In the genomic region with DNA sequence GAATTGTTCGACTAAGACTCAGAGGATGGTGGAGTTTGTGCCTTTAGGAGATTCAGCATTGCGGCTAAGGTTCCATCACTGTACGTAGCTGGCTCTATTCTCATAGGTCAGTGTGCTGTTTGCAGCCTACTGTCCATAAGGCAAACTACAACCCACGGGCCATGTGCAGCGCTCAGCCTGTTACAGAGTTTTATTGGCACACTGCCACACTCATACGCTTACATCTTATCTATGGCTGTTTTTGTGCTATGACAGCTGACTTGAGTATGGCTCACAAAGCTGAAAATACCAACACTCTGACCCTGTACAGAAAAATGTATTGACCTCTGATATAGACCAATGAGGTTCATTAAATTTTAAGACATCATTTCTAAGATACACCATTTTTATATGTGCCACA, we compare ENCODE assay signal across 1 cellular context.
TF ChIP-seq lines count a peak whose summit lies in the region.

No MANE protein-coding gene starts in this region.

TF ChIP-seq in SK-N-SH, 30 proteins besides CTCF, POLR2A, EP300 and RAD21 (continued from another document):
- TF ChIP-seq RCOR1 (IDR thresholded peaks at IDR 0.05; ENCODE audit: low read length) (peak; percentile 78), MXI1 (IDR thresholded peaks at IDR 0.05; ENCODE audit: low read depth, low read length) (peak; percentile 89; the same call in 1 of the 2 replicates), GATA2 (CRISPR knock-in tag; IDR thresholded peaks at IDR 0.05) (peak; percentile 34; the same call in 1 of the 2 replicates)
- TF ChIP-seq, protein P1, sequence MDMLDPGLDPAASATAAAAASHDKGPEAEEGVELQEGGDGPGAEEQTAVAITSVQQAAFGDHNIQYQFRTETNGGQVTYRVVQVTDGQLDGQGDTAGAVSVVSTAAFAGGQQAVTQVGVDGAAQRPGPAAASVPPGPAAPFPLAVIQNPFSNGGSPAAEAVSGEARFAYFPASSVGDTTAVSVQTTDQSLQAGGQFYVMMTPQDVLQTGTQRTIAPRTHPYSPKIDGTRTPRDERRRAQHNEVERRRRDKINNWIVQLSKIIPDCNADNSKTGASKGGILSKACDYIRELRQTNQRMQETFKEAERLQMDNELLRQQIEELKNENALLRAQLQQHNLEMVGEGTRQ (IDR thresholded peaks at IDR 0.05; ENCODE audit: borderline replicate concordance, low read depth, low read length) = no peak
